ENCODE assay signal across 13 cellular contexts in the genomic region with DNA sequence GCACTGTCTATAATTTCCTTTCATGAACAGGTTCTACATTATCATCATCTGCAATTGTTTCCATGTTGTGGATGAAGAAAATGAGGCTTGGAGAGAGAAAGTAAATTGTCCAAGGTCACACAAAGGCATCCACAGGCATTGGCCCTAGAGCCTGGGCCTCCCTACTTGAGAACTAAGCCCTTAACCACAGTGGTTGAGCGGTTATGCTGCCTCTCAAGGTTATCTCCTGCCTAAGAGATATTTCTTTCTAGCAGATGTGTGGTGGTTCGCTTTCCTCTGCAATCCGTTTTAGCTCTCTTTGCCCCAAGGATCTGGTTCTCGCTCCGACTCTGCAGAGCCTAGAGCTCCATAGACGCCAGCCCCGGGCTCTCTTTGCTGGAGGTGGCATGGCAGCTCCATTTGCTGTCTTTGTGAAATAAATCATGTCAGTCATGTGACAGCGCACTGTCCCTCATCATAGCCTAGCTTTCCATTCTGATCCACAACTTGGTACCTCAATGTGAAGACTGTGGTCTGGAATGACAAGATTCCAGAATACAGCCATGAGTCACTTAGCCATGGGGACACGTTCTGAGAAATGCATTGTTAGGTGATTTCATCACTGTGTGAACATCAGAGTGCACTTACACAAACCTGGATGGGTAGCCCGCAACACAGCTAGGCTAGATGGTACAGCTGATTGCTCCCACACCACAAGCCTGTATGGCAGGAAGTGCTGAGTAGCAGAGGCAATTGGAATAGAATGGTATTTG. TPM values are rescaled to one million over a fixed set of nuclear protein-coding genes. Genes with fewer than 3 reads are reported as not detected.
A peak's percentile ranks its signal among the peaks of the same experiment; 100 is the strongest.
DNase-seq lines count a peak whose midpoint lies in the region; ATAC-seq, FAIRE-seq and TF ChIP-seq lines count a peak whose summit lies in the region.
"Had no signal": no experiment of that assay in that cellular context is flagged by ENCODE, and none has a peak within 500 bp of the region (broad histone marks: within the 10 kb centered on the region; RNA-seq: fewer than 3 reads in every experiment).

No MANE protein-coding gene starts in this region.

- peaks cover 2% of the 10 kb centered on the region for H3K9me1 ChIP-seq in K562 (ENCODE audit: control insufficient read depth, insufficient read depth, low read length)

- H3K27me3 Mint-ChIP-seq in activated CD4-positive, alpha-beta T cell treated with anti-CD3 and anti-CD28 coated beads, Interleukin-2, amount 10 ng/mL, durations not matched to agents 24 days and 14 days = peaks cover 27% of the 10 kb centered on the region
- peaks cover 14% of the 10 kb centered on the region for H3K27me3 Mint-ChIP-seq in stimulated activated memory B cell treated with anti-CD40 and anti-IgM and Interleukin-4, amounts not matched to agents 10 μg/mL and 1 μg/mL and 100 μg/mL, for 72 hours

- no peaks in the 10 kb centered on the region for H3K36me3 Mint-ChIP-seq in activated CD4-positive, alpha-beta T cell treated with anti-CD3 and anti-CD28 coated beads, Interleukin-2, amount 10 ng/mL, durations not matched to agents 24 days and 14 days (ENCODE audit: low read depth)
- H3K36me3 Mint-ChIP-seq in stimulated activated memory B cell treated with anti-CD40 and anti-IgM and Interleukin-4, amounts not matched to agents 10 μg/mL and 1 μg/mL and 100 μg/mL, for 72 hours = peaks cover 6% of the 10 kb centered on the region

- H3K27ac Mint-ChIP-seq in activated CD4-positive, alpha-beta T cell treated with anti-CD3 and anti-CD28 coated beads, Interleukin-2, amount 10 ng/mL, durations not matched to agents 24 days and 14 days = no peak overlapping the region
- H3K27ac Mint-ChIP-seq in stimulated activated memory B cell treated with anti-CD40 and anti-IgM and Interleukin-4, amounts not matched to agents 10 μg/mL and 1 μg/mL and 100 μg/mL, for 72 hours = peak overlapping the region; percentile 28

- H3K36me3 ChIP-seq in K562 (ENCODE audit: control insufficient read depth, insufficient read depth, low read length) (no peaks in the 10 kb centered on the region), suprapubic skin (no peaks in the 10 kb centered on the region)
- H3K36me3 ChIP-seq: upper lobe of left lung had no signal

- no peak overlapping the region for H3K4me3 Mint-ChIP-seq in activated CD4-positive, alpha-beta T cell treated with anti-CD3 and anti-CD28 coated beads, Interleukin-2, amount 10 ng/mL, durations not matched to agents 24 days and 14 days
- no peak overlapping the region for H3K4me3 Mint-ChIP-seq in stimulated activated memory B cell treated with anti-CD40 and anti-IgM and Interleukin-4, amounts not matched to agents 10 μg/mL and 1 μg/mL and 100 μg/mL, for 72 hours

- CTCF ChIA-PET in K562 (lab: Yijun Ruan, JAX; ENCODE audit: low intra/inter-chr PET ratio) = no interaction called here

- WGBS in K562 (ENCODE audit: insufficient coverage, low coverage, missing lambda C conversion rate) = 6% methylated on average over 10 of the region's 10 CpGs
- WGBS in suprapubic skin = 83% methylated on average over 9 of the region's 10 CpGs

- H3K27ac ChIP-seq in K562 (ENCODE audit: extremely low read depth, low read depth, low read length) = no peak overlapping the region
- no peak overlapping the region for H3K27ac ChIP-seq in suprapubic skin
- H3K27ac ChIP-seq: upper lobe of left lung had no signal

- H2AFZ ChIP-seq in K562 (ENCODE audit: low read depth, low read length) = no peak overlapping the region

- H3K27me3 ChIP-seq in K562 (ENCODE audit: control insufficient read depth in 2 of 2, insufficient read depth in 2 of 2, low read length in 2 of 2) = peaks cover 49 to 76% of the 10 kb centered on the region in 2 experiments
- H3K27me3 ChIP-seq in suprapubic skin = no peaks in the 10 kb centered on the region
- H3K27me3 ChIP-seq: upper lobe of left lung had no signal

- POLR2A ChIA-PET in K562 (lab: Yijun Ruan, JAX) = interaction anchor here (0.7 to 1.0 kb wide), 4 partner anchors 10 to 142 kb away, joined by 3 to 4 read pairs (median 3); no protein-coding TSS in a partner anchor

- intact Hi-C loops in activated CD4-positive, alpha-beta T cell treated with anti-CD3 and anti-CD28 coated beads, Interleukin-2, amount 10 ng/mL, durations not matched to agents 24 days and 14 days (cut with micrococcal nuclease) = no loop called here
- intact Hi-C loops in K562 (cut with micrococcal nuclease) = no loop called here

- TF ChIP-seq POLR2A in K562 (conservative IDR thresholded peaks at IDR 0.05) (no peak), suprapubic skin (IDR thresholded peaks at IDR 0.05) (no peak)

- DNase-seq in activated CD4-positive, alpha-beta T cell treated with anti-CD3 and anti-CD28 coated beads, Interleukin-2, amount 10 ng/mL, durations not matched to agents 24 days and 14 days = peak; percentile 64
- no peak for DNase-seq in activated CD4-positive, alpha-beta T cell treated with anti-CD3 and anti-CD28 coated beads for 1 hour
- DNase-seq in NOMO-1 treated with dmso at 0.1 percent for 144 hours (lab: John Stamatoyannopoulos, UW; ENCODE audit: unreplicated experiment) (peak; percentile 29), K562 (ENCODE audit: extremely low read depth in 1 of 4, low spot score in 3 of 4) (no peak), retina (no peak), NCI-H510A (lab: John Stamatoyannopoulos, UW) (no peak), suprapubic skin (ENCODE audit: low spot score in 2 of 2) (no peak)
- DNase-seq: activated CD8-positive, alpha-beta memory T cell treated with anti-CD3 and anti-CD28 coated beads, Interleukin-2, amount 50 U/mL, for 4 hours; NCI-H187; stimulated activated CD4-positive, alpha-beta T cell treated with anti-CD3 and anti-CD28 coated beads, Interleukin-1b, Interleukin-23, amount 100 ng/mL, for 48 hours had no signal

- H3K9me3 ChIP-seq in K562 (replicated peaks; ENCODE audit: control insufficient read depth, insufficient read depth, low read depth, low read length) (no peaks in the 10 kb centered on the region), suprapubic skin (no peaks in the 10 kb centered on the region)
- H3K9me3 ChIP-seq: upper lobe of left lung had no signal

- peaks cover 9 to 11% of the 10 kb centered on the region in 2 experiments for H3K4me1 ChIP-seq in K562 (replicated peaks in 1 of 2; ENCODE audit: control insufficient read depth in 2 of 2, insufficient read depth in 2 of 2, low read length in 2 of 2)
- peaks cover 8% of the 10 kb centered on the region for H3K4me1 ChIP-seq in suprapubic skin

- TF ChIP-seq CTCF in K562 (IDR thresholded peaks at IDR 0.05 in 2 of 3, conservative IDR thresholded peaks at IDR 0.05 in 1 of 3; ENCODE audit: insufficient read depth in 2 of 3, low read depth in 1 of 3, low read length in 3 of 3) (no peak), suprapubic skin (IDR thresholded peaks at IDR 0.05) (no peak)

- no peaks in the 10 kb centered on the region for H3K79me2 ChIP-seq in K562 (ENCODE audit: control insufficient read depth, insufficient read depth, low read length)

- TF ChIP-seq EP300 in K562 (IDR thresholded peaks at IDR 0.05; ENCODE audit: low read length) (no peak), suprapubic skin (IDR thresholded peaks at IDR 0.05) (no peak)

- H4K20me1 ChIP-seq in K562 (replicated peaks; ENCODE audit: control insufficient read depth, insufficient read depth, low read length) = 0 out of 2 replicates have a peak, but pooled peaks cover 10% of the 10 kb centered on the region

- H3K4me3 ChIP-seq in K562 (no peak overlapping the region), suprapubic skin (no peak overlapping the region)
- H3K4me3 ChIP-seq: upper lobe of left lung had no signal

- in situ Hi-C loops in K562 (cut with MboI) = no loop called here

- no peak for TF ChIP-seq RAD21 in K562 (CRISPR knock-in tag; conservative IDR thresholded peaks at IDR 0.05 in 1 of 2, IDR thresholded peaks at IDR 0.05 in 1 of 2)

- FAIRE-seq in K562 (lab: Jason Lieb, UNC) = no peak
- FAIRE-seq: colon had no signal

- ATAC-seq in K562 = no peak
- no peak for ATAC-seq in stimulated activated memory B cell treated with anti-CD40 and anti-IgM and Interleukin-4, amounts not matched to agents 10 μg/mL and 1 μg/mL and 100 μg/mL, for 72 hours

- no peak overlapping the region; the same call in 1 of the 2 replicates for H3K4me2 ChIP-seq in K562 (ENCODE audit: insufficient read depth, low read length)

- no TSS peak for BruUV-seq in K562 (replicated peaks; lab: Mats Ljungman, UMichigan)

- peaks cover 13% of the 10 kb centered on the region for H3K9me3 Mint-ChIP-seq in activated CD4-positive, alpha-beta T cell treated with anti-CD3 and anti-CD28 coated beads, Interleukin-2, amount 10 ng/mL, durations not matched to agents 24 days and 14 days
- H3K9me3 Mint-ChIP-seq in stimulated activated memory B cell treated with anti-CD40 and anti-IgM and Interleukin-4, amounts not matched to agents 10 μg/mL and 1 μg/mL and 100 μg/mL, for 72 hours = peaks cover 3% of the 10 kb centered on the region

- no peak overlapping the region for H3K9ac ChIP-seq in K562 (ENCODE audit: insufficient read depth in 1 of 2, low read depth in 2 of 2, low read length in 2 of 2)

- peaks cover 20% of the 10 kb centered on the region for H3K4me1 Mint-ChIP-seq in activated CD4-positive, alpha-beta T cell treated with anti-CD3 and anti-CD28 coated beads, Interleukin-2, amount 10 ng/mL, durations not matched to agents 24 days and 14 days
- peaks cover 18% of the 10 kb centered on the region for H3K4me1 Mint-ChIP-seq in stimulated activated memory B cell treated with anti-CD40 and anti-IgM and Interleukin-4, amounts not matched to agents 10 μg/mL and 1 μg/mL and 100 μg/mL, for 72 hours

RNA-seq across cellular contexts. Expression of a gene that starts 27.2 kb away (rescaled TPM):
- total RNA-seq in activated CD4-positive, alpha-beta T cell treated with anti-CD3 and anti-CD28 coated beads, Interleukin-2, amount 10 ng/mL, durations not matched to agents 24 days and 14 days = 46.3 and 48.6 TPM in 2 replicates
- 33.5 and 109 TPM in 2 replicates for total RNA-seq in K562 (2011; cell fraction: chromatin; rRNA removed; ENCODE audit: low replicate concordance)
- 69.5 and 71.5 TPM in 2 replicates for total RNA-seq in K562 (2011; cell fraction: nucleolus; rRNA removed)
- total RNA-seq in K562 (2011; cell fraction: nucleoplasm; rRNA removed) = 35.5 and 40.0 TPM in 2 replicates
- total RNA-seq in K562 (2014; rRNA removed) (19.1 and 23.0 TPM in 2 replicates), K562 (2014; rRNA removed; fragmentation: Illumina TruSeq; extraction: Trizol) (4.5 and 7.2 TPM in 2 replicates), K562 (2015; rRNA removed; fragmentation: Illumina TruSeq; extraction: Trizol) (13.3 and 15.6 TPM in 2 replicates), K562 (2021) (20.4 and 23.8 TPM in 2 replicates), suprapubic skin (10 to 100 TPM; 29.4 to 46.0 (median 39.6) TPM)
- polyA plus RNA-seq in K562 (2011; rRNA removed) (9.8 and 12.0 TPM in 2 replicates), K562 (2014; fragmentation: Illumina TruSeq; extraction: Trizol) (6.7 and 10.2 TPM in 2 replicates), K562 (2014; fragmentation: Nextera tagmentation; extraction: Ambion mirVana) (under 1 TPM; 0.15 to 0.27 TPM), K562 (2014; rRNA removed) (16.0 and 17.3 TPM in 2 replicates)
- polyA plus RNA-seq in K562 (2011; cell fraction: cytosol; rRNA removed) = 8.3 and 20.1 TPM in 2 replicates
- 42.6 and 76.4 TPM in 2 replicates for polyA plus RNA-seq in K562 (2011; cell fraction: nucleus; rRNA removed)
- polyA plus RNA-seq in K562 (2012) = 16.0 and 24.3 TPM in 2 replicates
- 4.6 and 9.7 TPM in 2 replicates for polyA minus RNA-seq in K562 (2011; rRNA and poly(A)+ RNA removed)
- 13.5 and 19.8 TPM in 2 replicates for polyA minus RNA-seq in K562 (2011; cell fraction: cytosol; rRNA and poly(A)+ RNA removed)
- 24.9 and 30.8 TPM in 2 replicates for polyA minus RNA-seq in K562 (2011; cell fraction: nucleus; rRNA and poly(A)+ RNA removed)

RNA-seq across cellular contexts. Expression of a gene that starts 46.1 kb away (rescaled TPM):
- 116 and 119 TPM in 2 replicates for total RNA-seq in activated CD4-positive, alpha-beta T cell treated with anti-CD3 and anti-CD28 coated beads, Interleukin-2, amount 10 ng/mL, durations not matched to agents 24 days and 14 days
- 6.1 and 13.7 TPM in 2 replicates for total RNA-seq in K562 (2011; cell fraction: chromatin; rRNA removed; ENCODE audit: low replicate concordance)
- 8.7 and 12.0 TPM in 2 replicates for total RNA-seq in K562 (2011; cell fraction: nucleolus; rRNA removed)
- total RNA-seq in K562 (2011; cell fraction: nucleoplasm; rRNA removed) = 7.3 and 11.5 TPM in 2 replicates
- total RNA-seq in K562 (2014; rRNA removed) = 15.2 and 16.1 TPM in 2 replicates
- total RNA-seq in K562 (2014; rRNA removed; fragmentation: Illumina TruSeq; extraction: Trizol) = 2.7 and 4.7 TPM in 2 replicates
- 10.3 and 12.1 TPM in 2 replicates for total RNA-seq in K562 (2015; rRNA removed; fragmentation: Illumina TruSeq; extraction: Trizol)
- total RNA-seq in K562 (2021) = 11.9 and 13.0 TPM in 2 replicates
- 5.2 and 10.7 TPM in 2 replicates for polyA plus RNA-seq in K562 (2011; rRNA removed)
- polyA plus RNA-seq in K562 (2011; cell fraction: cytosol; rRNA removed) = 10.3 and 16.8 TPM in 2 replicates
- 13.5 and 14.6 TPM in 2 replicates for polyA plus RNA-seq in K562 (2011; cell fraction: nucleus; rRNA removed)
- 10.6 and 21.0 TPM in 2 replicates for polyA plus RNA-seq in K562 (2012)
- 7.9 and 13.4 TPM in 2 replicates for polyA plus RNA-seq in K562 (2014; fragmentation: Illumina TruSeq; extraction: Trizol)
- 1 to 10 TPM in 1 of 2 experiments, under 1 TPM in 1; 0.13 to 1.7 TPM for polyA plus RNA-seq in K562 (2014; fragmentation: Nextera tagmentation; extraction: Ambion mirVana)
- polyA plus RNA-seq in K562 (2014; rRNA removed) = 16.3 and 18.1 TPM in 2 replicates
- 1.2 and 1.5 TPM in 2 replicates for polyA minus RNA-seq in K562 (2011; rRNA and poly(A)+ RNA removed)
- 2.2 and 7.0 TPM in 2 replicates for polyA minus RNA-seq in K562 (2011; cell fraction: cytosol; rRNA and poly(A)+ RNA removed)
- polyA minus RNA-seq in K562 (2011; cell fraction: nucleus; rRNA and poly(A)+ RNA removed) = 2.2 and 5.9 TPM in 2 replicates
- 1 to 10 TPM; 3.3 to 8.3 (median 5.4) TPM for total RNA-seq in suprapubic skin

Comparison
In these comparisons a context has a peak if more than half of its experiments do, and no peak if none do; other contexts are left out.
1. DNase-seq: peak in activated CD4-positive, alpha-beta T cell treated with anti-CD3 and anti-CD28 coated beads, Interleukin-2, amount 10 ng/mL, durations not matched to agents 24 days and 14 days (single experiment) and NOMO-1 treated with dmso at 0.1 percent for 144 hours (single experiment); none in activated CD4-positive, alpha-beta T cell treated with anti-CD3 and anti-CD28 coated beads for 1 hour (single experiment), K562 (0 of 4), retina (single experiment), NCI-H510A (single experiment) and suprapubic skin (0 of 2).